Comparison of ENCODE assay signal across 12 cellular contexts in genomic region chr1:221097479-221098281, GRCh38.
DNase-seq lines count a peak whose midpoint lies in the region; ATAC-seq, FAIRE-seq and TF ChIP-seq lines count a peak whose summit lies in the region.
"Had no signal": no experiment of that assay in that cellular context is flagged by ENCODE, and none has a peak within 500 bp of the region (broad histone marks: within the 10 kb centered on the region; RNA-seq: fewer than 3 reads in every experiment).

No MANE protein-coding gene starts in this region.

- TF ChIP-seq CTCF in gastroesophageal sphincter (IDR thresholded peaks at IDR 0.05) (no peak), mesothelial cell of epicardium (IDR thresholded peaks at IDR 0.05; ENCODE audit: unreplicated experiment) (no peak), Caco-2 (IDR thresholded peaks at IDR 0.05; ENCODE audit: insufficient read depth in 1 of 2, low read depth in 1 of 2, low read length in 1 of 2, severe bottlenecking in 1 of 2, unreplicated experiment in 1 of 2) (no peak)

- H3K27me3 ChIP-seq in gastroesophageal sphincter (no peaks in the 10 kb centered on the region), skeletal muscle tissue (ENCODE audit: control insufficient read depth in 3 of 3, insufficient read depth in 3 of 3, low read length in 3 of 3) (no peaks in the 10 kb centered on the region), Caco-2 (replicated peaks; ENCODE audit: control insufficient read depth, insufficient read depth, low read length) (no peaks in the 10 kb centered on the region)
- H3K27me3 ChIP-seq: cardiac muscle cell had no signal

- no peak overlapping the region for H3K9ac ChIP-seq in skeletal muscle tissue (ENCODE audit: low read depth in 1 of 3, low read length in 3 of 3)

- ATAC-seq in gastroesophageal sphincter (peak; percentile 50), HG03045 (IDR thresholded peaks at IDR 0.05; ENCODE audit: unreplicated experiment) (no peak)

- H3K27ac Mint-ChIP-seq in mesothelial cell of epicardium = no peak overlapping the region
- H3K27ac Mint-ChIP-seq in Caco-2 (ENCODE audit: unreplicated experiment) = no peak overlapping the region

- H3K36me3 ChIP-seq in gastroesophageal sphincter (no peaks in the 10 kb centered on the region), skeletal muscle tissue (ENCODE audit: control insufficient read depth in 3 of 3, insufficient read depth in 3 of 3, low read length in 3 of 3) (no peaks in the 10 kb centered on the region), Caco-2 (ENCODE audit: control insufficient read depth, insufficient read depth, low read length) (no peaks in the 10 kb centered on the region)
- H3K36me3 ChIP-seq: cardiac muscle cell had no signal

- BruUV-seq in Caco-2 (replicated peaks; lab: Mats Ljungman, UMichigan) = no TSS peak

- FAIRE-seq in H54 (lab: Jason Lieb, UNC) = peak; percentile 38
- FAIRE-seq: small intestine had no signal

- H3K4me1 ChIP-seq in gastroesophageal sphincter = peaks cover 0 to 24% (median 0%) of the 10 kb centered on the region in 3 donors
- H3K4me1 ChIP-seq in skeletal muscle tissue (ENCODE audit: control insufficient read depth in 3 of 3, insufficient read depth in 3 of 3, low read length in 3 of 3) = peaks cover 4 to 5% (median 5%) of the 10 kb centered on the region in 3 donors
- H3K4me1 ChIP-seq in Caco-2 = no peaks in the 10 kb centered on the region

- no peak overlapping the region for H3K4me3 Mint-ChIP-seq in mesothelial cell of epicardium
- H3K4me3 Mint-ChIP-seq in Caco-2 (ENCODE audit: unreplicated experiment) = no peak overlapping the region

- no peak for DNase-seq in H54 (ENCODE audit: insufficient read length, low spot score)
- peak; percentile 51 for DNase-seq in SKM-1 (lab: John Stamatoyannopoulos, UW; ENCODE audit: unreplicated experiment)
- no peak for DNase-seq in mesothelial cell of epicardium (ENCODE audit: low spot score in 2 of 2, unreplicated experiment in 2 of 2)
- DNase-seq in D341Med (ENCODE audit: low spot score) = no peak
- DNase-seq in Caco-2 = no peak
- DNase-seq: activated CD4-positive, alpha-beta T cell treated with anti-CD3 and anti-CD28 coated beads, Interleukin-2, amount 50 U/mL, for 1 hour; NCI-H82; small intestine had no signal

- H3K27me3 Mint-ChIP-seq in mesothelial cell of epicardium (ENCODE audit: low read depth) (peaks cover 12% of the 10 kb centered on the region), Caco-2 (ENCODE audit: insufficient read depth, unreplicated experiment) (peaks cover 5% of the 10 kb centered on the region)

- CTCF ChIA-PET in Caco-2 (lab: Charles Lee) = no interaction called here

- intact Hi-C loops in Caco-2 (cut with micrococcal nuclease; ENCODE audit: unreplicated experiment) = no loop called here

- H3K9me3 Mint-ChIP-seq in mesothelial cell of epicardium = peaks cover 4% of the 10 kb centered on the region
- no peaks in the 10 kb centered on the region for H3K9me3 Mint-ChIP-seq in Caco-2 (ENCODE audit: unreplicated experiment)

- H3K4me1 Mint-ChIP-seq in mesothelial cell of epicardium (peaks cover 38% of the 10 kb centered on the region), Caco-2 (ENCODE audit: low read depth, unreplicated experiment) (no peaks in the 10 kb centered on the region)

- no peak overlapping the region for H3K4me3 ChIP-seq in gastroesophageal sphincter
- no peak overlapping the region for H3K4me3 ChIP-seq in skeletal muscle tissue (ENCODE audit: low read length in 3 of 3)
- H3K4me3 ChIP-seq in Caco-2 (ENCODE audit: low read depth, low read length) = no peak overlapping the region
- H3K4me3 ChIP-seq: cardiac muscle cell had no signal

- no peaks in the 10 kb centered on the region for H3K36me3 Mint-ChIP-seq in mesothelial cell of epicardium
- no peaks in the 10 kb centered on the region for H3K36me3 Mint-ChIP-seq in Caco-2 (ENCODE audit: insufficient read depth, unreplicated experiment)

- H3K9me3 ChIP-seq in gastroesophageal sphincter (no peaks in the 10 kb centered on the region), skeletal muscle tissue (ENCODE audit: control insufficient read depth in 3 of 3, low read length in 3 of 3) (no peaks in the 10 kb centered on the region), Caco-2 (no peaks in the 10 kb centered on the region)

- H3K27ac ChIP-seq in gastroesophageal sphincter (peak overlapping the region in 2 of 4 donors; percentile 20 to 24), skeletal muscle tissue (ENCODE audit: low read depth, low read length) (peak overlapping the region; percentile 6)
- H3K27ac ChIP-seq: cardiac muscle cell had no signal

- POLR2A ChIA-PET in Caco-2 (lab: Charles Lee) = no interaction called here

- TF ChIP-seq POLR2A in H54 (IDR thresholded peaks at IDR 0.05; ENCODE audit: low read depth, low read length) (no peak), gastroesophageal sphincter (IDR thresholded peaks at IDR 0.05) (no peak)

- no peak for TF ChIP-seq EP300 in gastroesophageal sphincter (IDR thresholded peaks at IDR 0.05)

- WGBS in gastroesophageal sphincter (ENCODE audit: low coverage in 1 of 2), 2 donors = 76 to 88% methylated on average over 3 to 6 of the region's 6 CpGs
